9 cellular contexts compared by ENCODE assay signal in genomic region chr17:29177871-29178749, GRCh38. TPM values are rescaled to one million over a fixed set of nuclear protein-coding genes. Genes with fewer than 3 reads are reported as not detected.
A peak's percentile ranks its signal among the peaks of the same experiment; 100 is the strongest.
DNase-seq lines count a peak whose midpoint lies in the region; ATAC-seq, FAIRE-seq and TF ChIP-seq lines count a peak whose summit lies in the region.
"Had no signal": no experiment of that assay in that cellular context is flagged by ENCODE, and none has a peak within 500 bp of the region (broad histone marks: within the 10 kb centered on the region; RNA-seq: fewer than 3 reads in every experiment).

No MANE protein-coding gene starts in this region.

- peak overlapping the region; percentile 62 for H3K27ac Mint-ChIP-seq in activated T-helper 17 cell treated with anti-CD3 and anti-CD28 coated beads, Interleukin-2, amount 50 U/mL, for 72 hours
- H3K27ac Mint-ChIP-seq in stimulated activated naive B cell treated with anti-CD40 and anti-IgM and Interleukin-4, amounts not matched to agents 10 μg/mL and 1 μg/mL and 100 μg/mL, for 72 hours: no peak overlapping the region

- peak overlapping the region; percentile 7; the same call in 1 of the 3 replicates for H2BK15ac ChIP-seq in IMR-90 (ENCODE audit: low read depth, low read length)

- no peaks in the 10 kb centered on the region for H3K36me3 Mint-ChIP-seq in activated T-helper 17 cell treated with anti-CD3 and anti-CD28 coated beads, Interleukin-2, amount 50 U/mL, for 72 hours (ENCODE audit: low read depth)
- no peaks in the 10 kb centered on the region for H3K36me3 Mint-ChIP-seq in stimulated activated naive B cell treated with anti-CD40 and anti-IgM and Interleukin-4, amounts not matched to agents 10 μg/mL and 1 μg/mL and 100 μg/mL, for 72 hours

- no peak overlapping the region for H3K14ac ChIP-seq in IMR-90 (replicated peaks; ENCODE audit: low read depth, low read length)

- H2AK9ac ChIP-seq in IMR-90 (replicated peaks; ENCODE audit: low read depth, low read length, poor library complexity): peak overlapping the region; percentile 4

- dilution Hi-C loops in IMR-90 (cut with HindIII; ENCODE audit: low sequenced_read_pairs, unreplicated experiment): no loop called here
- dilution Hi-C loops in keratinocyte (cut with MboI; ENCODE audit: extremely low pct_ligation_motif_present, low sequenced_read_pairs): no loop called here

- no peaks in the 10 kb centered on the region for H3K9me3 ChIP-seq in IMR-90 (ENCODE audit: control insufficient read depth, insufficient read depth, low read length)
- no peaks in the 10 kb centered on the region for H3K9me3 ChIP-seq in keratinocyte (ENCODE audit: control insufficient read depth, low read depth, low read length)
- H3K9me3 ChIP-seq: neutrophil had no signal

- H2AK5ac ChIP-seq in IMR-90 (ENCODE audit: low read depth, low read length): peak overlapping the region; percentile 63

- TF ChIP-seq POLR2A in IMR-90 (IDR thresholded peaks at IDR 0.05; ENCODE audit: low read depth, low read length) (no peak), H54 (IDR thresholded peaks at IDR 0.05; ENCODE audit: low read depth, low read length) (no peak)

- H2AFZ ChIP-seq in IMR-90 (replicated peaks; ENCODE audit: low read length, poor library complexity) (no peak overlapping the region), keratinocyte (ENCODE audit: control insufficient read depth, low read length) (no peak overlapping the region)

- H3K4me3 ChIP-seq in IMR-90 (ENCODE audit: insufficient read depth, low read depth, low read length) (no peak overlapping the region), keratinocyte (ENCODE audit: control insufficient read depth in 2 of 3, extremely low read depth in 1 of 3, insufficient read depth in 2 of 3, low read depth in 1 of 3, low read length in 3 of 3) (peak overlapping the region; percentile 55 to 87 (median 63))

- peaks cover 29% of the 10 kb centered on the region for H3K4me1 ChIP-seq in IMR-90 (ENCODE audit: control insufficient read depth, insufficient read depth, low read length)
- H3K4me1 ChIP-seq in keratinocyte (ENCODE audit: control insufficient read depth, extremely low read depth, insufficient read depth, low read length): peaks cover 46% of the 10 kb centered on the region

- intact Hi-C loops in IMR-90 (cut with micrococcal nuclease): no loop called here

- H3K4me2 ChIP-seq in IMR-90 (ENCODE audit: low read depth, low read length) (peak overlapping the region; percentile 96), keratinocyte (ENCODE audit: control insufficient read depth, extremely low read depth, insufficient read depth, low read depth, low read length) (peak overlapping the region; percentile 74)

- H3K27ac ChIP-seq in IMR-90 (ENCODE audit: insufficient read depth, low read length): no peak overlapping the region
- peak overlapping the region; percentile 93 for H3K27ac ChIP-seq in keratinocyte (ENCODE audit: control insufficient read depth, insufficient read depth, low read length)
- H3K27ac ChIP-seq: neutrophil had no signal

- ATAC-seq in IMR-90 (ENCODE audit: low read depth) (no peak), GM21360 (IDR thresholded peaks at IDR 0.05; ENCODE audit: unreplicated experiment) (no peak)
- ATAC-seq in activated T-helper 17 cell treated with anti-CD3 and anti-CD28 coated beads, Interleukin-2, amount 50 U/mL, for 72 hours (replicated peaks): no peak
- no peak for ATAC-seq in stimulated activated naive B cell treated with anti-CD40 and anti-IgM and Interleukin-4, amounts not matched to agents 10 μg/mL and 1 μg/mL and 100 μg/mL, for 72 hours (replicated peaks)

- TF ChIP-seq CTCF in IMR-90 (conservative IDR thresholded peaks at IDR 0.05; ENCODE audit: low read depth, low read length) (no peak), keratinocyte (optimal IDR thresholded peaks at IDR 0.05 in 1 of 3, IDR thresholded peaks at IDR 0.05 in 1 of 3, conservative IDR thresholded peaks at IDR 0.05 in 1 of 3; ENCODE audit: extremely low read depth in 1 of 3, insufficient read depth in 2 of 3, low read length in 3 of 3) (no peak)

- POLR2A ChIA-PET in IMR-90 (lab: Charles Lee; ENCODE audit: unreplicated experiment): no interaction called here

- peak overlapping the region; percentile 85 for H3K23ac ChIP-seq in IMR-90 (ENCODE audit: low read depth, low read length)

- TF ChIP-seq RAD21 in IMR-90 (IDR thresholded peaks at IDR 0.05; ENCODE audit: low read length): no peak

- no TSS peak for BruUV-seq in IMR-90 (replicated peaks; lab: Mats Ljungman, UMichigan)

- in situ Hi-C loops in IMR-90 (cut with MboI; ENCODE audit: low sequenced_read_pairs): no loop called here

- peak overlapping the region; percentile 56 for H3K4ac ChIP-seq in IMR-90 (ENCODE audit: low read depth, low read length)

- FAIRE-seq in keratinocyte (lab: Jason Lieb, UNC) (peak; percentile 56), H54 (lab: Jason Lieb, UNC) (no peak)

- H2BK20ac ChIP-seq in IMR-90 (ENCODE audit: low read depth, low read length): no peak overlapping the region

- H3K9me1 ChIP-seq in IMR-90 (ENCODE audit: insufficient read depth, low read length): no peaks in the 10 kb centered on the region; the same call in 1 of the 2 replicates
- H3K9me1 ChIP-seq in keratinocyte (ENCODE audit: control insufficient read depth, extremely low read depth, insufficient read depth, low read length): no peaks in the 10 kb centered on the region

- H3K56ac ChIP-seq in IMR-90 (ENCODE audit: extremely low read depth, insufficient read depth, low read length): no peak overlapping the region

- H4K20me1 ChIP-seq in IMR-90 (ENCODE audit: insufficient read depth, low read length): 0 out of 2 replicates have a peak, but pooled peaks cover 3% of the 10 kb centered on the region
- H4K20me1 ChIP-seq in keratinocyte (ENCODE audit: control insufficient read depth, extremely low read depth, insufficient read depth, low read length): no peaks in the 10 kb centered on the region

- no peak overlapping the region for H3K18ac ChIP-seq in IMR-90 (ENCODE audit: low read depth, low read length)

- H3K27me3 Mint-ChIP-seq in activated T-helper 17 cell treated with anti-CD3 and anti-CD28 coated beads, Interleukin-2, amount 50 U/mL, for 72 hours: peaks cover 4% of the 10 kb centered on the region
- H3K27me3 Mint-ChIP-seq in stimulated activated naive B cell treated with anti-CD40 and anti-IgM and Interleukin-4, amounts not matched to agents 10 μg/mL and 1 μg/mL and 100 μg/mL, for 72 hours: peaks cover 5 to 11% of the 10 kb centered on the region in 2 donors

- H2BK120ac ChIP-seq in IMR-90 (ENCODE audit: low read depth, low read length): peak overlapping the region; percentile 35; the same call in 1 of the 2 replicates

- H3K4me3 Mint-ChIP-seq in activated T-helper 17 cell treated with anti-CD3 and anti-CD28 coated beads, Interleukin-2, amount 50 U/mL, for 72 hours: peak overlapping the region; percentile 75
- peak overlapping the region; percentile 15 to 92 for H3K4me3 Mint-ChIP-seq in stimulated activated naive B cell treated with anti-CD40 and anti-IgM and Interleukin-4, amounts not matched to agents 10 μg/mL and 1 μg/mL and 100 μg/mL, for 72 hours

- peaks cover 30 to 43% of the 10 kb centered on the region in 2 experiments for H3K79me1 ChIP-seq in IMR-90 (ENCODE audit: low read depth in 1 of 2, low read length in 2 of 2)

- H3K9ac ChIP-seq in IMR-90 (ENCODE audit: low read depth, low read length) (no peak overlapping the region), keratinocyte (ENCODE audit: control insufficient read depth, extremely low read depth, insufficient read depth, low read length) (peak overlapping the region; percentile 91)

- H3K4me1 Mint-ChIP-seq in activated T-helper 17 cell treated with anti-CD3 and anti-CD28 coated beads, Interleukin-2, amount 50 U/mL, for 72 hours: peaks cover 12% of the 10 kb centered on the region
- H3K4me1 Mint-ChIP-seq in stimulated activated naive B cell treated with anti-CD40 and anti-IgM and Interleukin-4, amounts not matched to agents 10 μg/mL and 1 μg/mL and 100 μg/mL, for 72 hours: peaks cover 32 to 48% of the 10 kb centered on the region in 2 donors

- H3K9me3 Mint-ChIP-seq in activated T-helper 17 cell treated with anti-CD3 and anti-CD28 coated beads, Interleukin-2, amount 50 U/mL, for 72 hours: no peaks in the 10 kb centered on the region
- no peaks in the 10 kb centered on the region for H3K9me3 Mint-ChIP-seq in stimulated activated naive B cell treated with anti-CD40 and anti-IgM and Interleukin-4, amounts not matched to agents 10 μg/mL and 1 μg/mL and 100 μg/mL, for 72 hours

- no peaks in the 10 kb centered on the region for H3K27me3 ChIP-seq in IMR-90 (ENCODE audit: control insufficient read depth, insufficient read depth, low read length)
- H3K27me3 ChIP-seq in keratinocyte (ENCODE audit: control insufficient read depth, extremely low read depth, insufficient read depth, low read length): no peaks in the 10 kb centered on the region

- H2BK5ac ChIP-seq in IMR-90 (ENCODE audit: low read depth, low read length, poor library complexity, severe bottlenecking): no peak overlapping the region

- H4K91ac ChIP-seq in IMR-90 (ENCODE audit: insufficient read depth, low read depth, low read length): 0 out of 2 replicates have a peak overlapping the region, but pooled peaks have one; percentile 38

- no peaks in the 10 kb centered on the region for H3K36me3 ChIP-seq in IMR-90 (ENCODE audit: control insufficient read depth, insufficient read depth, low read length)
- H3K36me3 ChIP-seq in keratinocyte (ENCODE audit: control insufficient read depth in 2 of 2, extremely low read depth in 1 of 2, insufficient read depth in 2 of 2, low read length in 2 of 2): no peaks in the 10 kb centered on the region
- H3K36me3 ChIP-seq: neutrophil had no signal

- peak overlapping the region in 1 of 2 experiments; percentile 29; a peak in 1 of 4 replicates for H4K8ac ChIP-seq in IMR-90 (ENCODE audit: low read depth in 2 of 2, low read length in 2 of 2)

- CTCF ChIA-PET in IMR-90 (lab: Yijun Ruan, JAX): interaction anchor here (2.3 kb wide), 1 partner anchor 29 kb away, joined by 8 read pairs; no protein-coding TSS in a partner anchor

- WGBS in IMR-90 (ENCODE audit: extremely low coverage in 2 of 2, insufficient read length in 1 of 2), 2 experiments: 88% methylated on average over 1 of the region's 4 CpGs; no CpG with 5 or more reads in 1 of the 2 experiments

- no peak overlapping the region for H4K5ac ChIP-seq in IMR-90 (ENCODE audit: low read depth, low read length)

- DNase-seq in IMR-90: no peak
- DNase-seq in keratinocyte (ENCODE audit: low read depth, low spot score): no peak
- DNase-seq in stimulated activated naive B cell treated with anti-CD40 and anti-IgM and Interleukin-4, amounts not matched to agents 10 μg/mL and 1 μg/mL and 100 μg/mL, for 72 hours: no peak
- no peak for DNase-seq in SIG-M5 treated with dmso at 0.1 percent for 504 hours (lab: John Stamatoyannopoulos, UW; ENCODE audit: unreplicated experiment)
- no peak for DNase-seq in H54 (ENCODE audit: insufficient read length, low spot score)
- DNase-seq: activated CD4-positive, alpha-beta T cell treated with anti-CD3 and anti-CD28 coated beads for 4 hours had no signal

- H3K79me2 ChIP-seq in keratinocyte (ENCODE audit: control insufficient read depth, insufficient read depth, low read length): peaks cover 43% of the 10 kb centered on the region

RNA-seq across cellular contexts. Expression of gene MYO18A, which starts 2.1 kb away (rescaled TPM):
- 39.1 and 40.0 TPM in 2 replicates for total RNA-seq in IMR-90 (2012; rRNA removed)
- 22.4 and 22.9 TPM in 2 replicates for polyA plus RNA-seq in IMR-90 (2012; rRNA removed)
- 12.8 and 19.0 TPM in 2 replicates for polyA plus RNA-seq in IMR-90 (2012; cell fraction: cytosol; rRNA removed)
- 95.5 and 141 TPM in 2 replicates for polyA plus RNA-seq in IMR-90 (2012; cell fraction: nucleus; rRNA removed; ENCODE audit: low replicate concordance)
- 10 to 100 TPM; 90.6 to 95.9 TPM for total RNA-seq in activated T-helper 17 cell treated with anti-CD3 and anti-CD28 coated beads, Interleukin-2, amount 50 U/mL, for 72 hours
- polyA plus RNA-seq in keratinocyte: 18.4 to 26.6 TPM (median 20.0 TPM) in 3 replicates
- polyA plus RNA-seq in keratinocyte (2011; ENCODE audit: low read depth): 132 TPM
- polyA plus RNA-seq in keratinocyte (2011; cell fraction: cytosol; rRNA removed): 13.5 and 22.0 TPM in 2 replicates
- polyA plus RNA-seq in keratinocyte (2011; cell fraction: nucleus; rRNA removed): 129 and 141 TPM in 2 replicates
- polyA plus RNA-seq in keratinocyte (2012; ENCODE audit: low replicate concordance): 70.9 and 78.4 TPM in 2 replicates
- 43.5 to 142 TPM (median 64.0 TPM) in 3 replicates for polyA minus RNA-seq in keratinocyte
- 32.6 TPM for polyA minus RNA-seq in keratinocyte (2011; cell fraction: cytosol; rRNA and poly(A)+ RNA removed)
- polyA minus RNA-seq in keratinocyte (2011; cell fraction: nucleus; rRNA and poly(A)+ RNA removed): 71.2 and 113 TPM in 2 replicates
